8 cellular contexts compared by ENCODE assay signal in the genomic region with DNA sequence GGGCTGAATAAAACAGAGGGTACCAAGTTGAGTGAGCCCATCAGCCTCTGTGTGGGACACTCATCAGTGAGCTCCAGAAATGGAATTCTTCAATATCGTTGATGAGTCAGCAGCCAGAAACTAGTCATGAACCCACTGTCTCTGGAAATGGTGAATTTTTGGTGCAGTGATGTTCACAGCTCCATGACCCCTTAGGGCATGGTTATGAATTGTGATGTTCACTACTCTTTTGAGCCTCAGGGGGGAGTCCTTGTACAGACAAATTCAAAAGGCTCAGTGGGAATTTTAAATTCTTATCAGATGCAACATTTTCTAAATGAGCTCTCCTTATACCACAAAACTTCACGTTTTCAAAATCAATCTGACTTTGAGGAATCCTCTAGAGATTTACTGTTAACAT.
DNase-seq lines count a peak whose midpoint lies in the region; ATAC-seq and TF ChIP-seq lines count a peak whose summit lies in the region.

No MANE protein-coding gene starts in this region.

- H3K36me3 ChIP-seq in heart right ventricle, result no peaks in the 10 kb centered on the region

- no peak overlapping the region for H3K4me3 Mint-ChIP-seq in activated naive CD8-positive, alpha-beta T cell treated with anti-CD3 and anti-CD28 coated beads for 36 hours

- no peak for DNase-seq in heart right ventricle
- DNase-seq in left ventricle myocardium superior, result no peak
- peak; percentile 81 for DNase-seq in NCI-H1694 treated with DMSO at 0.1 percent for 48 hours (lab: John Stamatoyannopoulos, UW)
- DNase-seq in astrocyte of the hippocampus (ENCODE audit: low read depth, low spot score), result peak; percentile 75
- peak; percentile 41 for DNase-seq in medulla oblongata (ENCODE audit: extremely low spot score)
- no peak for DNase-seq in activated naive CD8-positive, alpha-beta T cell treated with anti-CD3 and anti-CD28 coated beads for 36 hours
- DNase-seq in NCI-H187 treated with DMSO at 0.1 percent for 48 hours (lab: John Stamatoyannopoulos, UW), result no peak

- H3K36me3 Mint-ChIP-seq in activated naive CD8-positive, alpha-beta T cell treated with anti-CD3 and anti-CD28 coated beads for 36 hours, result no peaks in the 10 kb centered on the region

- H3K9me3 Mint-ChIP-seq in activated naive CD8-positive, alpha-beta T cell treated with anti-CD3 and anti-CD28 coated beads for 36 hours, result no peaks in the 10 kb centered on the region

- intact Hi-C loops in heart right ventricle (cut with DNase I) (loop anchor here in 1 of 10 donors (10.0 kb wide), 1 partner anchor 91 kb away; no protein-coding TSS in a partner anchor), left ventricle myocardium superior (cut with micrococcal nuclease) (no loop called here)

- TF ChIP-seq CTCF in heart right ventricle (IDR thresholded peaks at IDR 0.05), result peak in 7 of 9 donors; percentile 39 to 60 (median 45)

- no peaks in the 10 kb centered on the region for H3K4me1 Mint-ChIP-seq in activated naive CD8-positive, alpha-beta T cell treated with anti-CD3 and anti-CD28 coated beads for 36 hours

- ATAC-seq in heart right ventricle, result no peak
- ATAC-seq in left ventricle myocardium superior, result no peak
- no peak for ATAC-seq in HG03432 (IDR thresholded peaks at IDR 0.05; ENCODE audit: unreplicated experiment)

- WGBS in heart right ventricle, 2 donors, result 59 to 60% methylated on average over 2 of the region's 2 CpGs

- no peak overlapping the region for H3K27ac Mint-ChIP-seq in activated naive CD8-positive, alpha-beta T cell treated with anti-CD3 and anti-CD28 coated beads for 36 hours

- peaks cover 0 to under 1% (median 0%) of the 10 kb centered on the region in 9 donors for H3K4me1 ChIP-seq in heart right ventricle

- no peak overlapping the region for H3K4me3 ChIP-seq in heart right ventricle

- no peak overlapping the region for H3K27ac ChIP-seq in heart right ventricle

- no peaks in the 10 kb centered on the region for H3K27me3 ChIP-seq in heart right ventricle

- H3K27me3 Mint-ChIP-seq in activated naive CD8-positive, alpha-beta T cell treated with anti-CD3 and anti-CD28 coated beads for 36 hours, result no peaks in the 10 kb centered on the region

- H3K9me3 ChIP-seq in heart right ventricle, result no peaks in the 10 kb centered on the region

Comparison
In these comparisons a context has a peak if more than half of its experiments do, and no peak if none do; other contexts are left out.
1. DNase-seq: peak in NCI-H1694 treated with DMSO at 0.1 percent for 48 hours (single experiment), astrocyte of the hippocampus (single experiment) and medulla oblongata (single experiment); none in heart right ventricle (0 of 2), left ventricle myocardium superior (single experiment), activated naive CD8-positive, alpha-beta T cell treated with anti-CD3 and anti-CD28 coated beads for 36 hours (single experiment) and NCI-H187 treated with DMSO at 0.1 percent for 48 hours (single experiment).